ENCODE assay signal across 20 cellular contexts in the genomic region with DNA sequence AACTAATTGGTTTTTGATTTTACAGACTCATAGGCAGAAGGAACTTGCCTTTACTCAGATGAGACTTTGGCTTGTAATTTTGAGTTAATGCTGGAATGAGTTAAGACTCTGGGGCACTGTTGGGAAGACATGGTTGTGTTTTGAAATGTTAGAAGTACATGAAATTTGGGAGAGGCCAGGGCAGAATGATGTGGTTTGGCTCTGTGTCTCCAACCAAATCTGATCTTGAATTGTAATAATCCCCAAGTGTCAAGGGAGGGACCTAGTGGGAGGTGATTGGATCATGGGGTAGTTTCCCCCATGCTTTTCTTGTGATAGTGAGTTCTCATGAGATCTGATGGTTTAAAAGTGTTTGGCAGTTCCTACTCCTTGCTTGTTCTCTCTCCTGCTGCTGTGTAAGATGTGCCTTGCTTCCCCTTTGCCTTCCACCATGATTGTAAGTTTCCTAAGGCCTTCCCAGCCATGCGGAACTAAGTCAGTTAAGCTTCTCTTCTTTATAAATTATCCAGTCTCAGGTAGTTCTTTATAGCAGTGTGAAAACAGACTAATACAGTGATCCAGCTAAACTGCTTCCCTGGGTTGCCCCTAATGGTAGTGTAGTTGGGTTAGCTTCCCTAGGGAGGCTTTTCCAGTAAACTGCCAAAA.
"Had no signal": no experiment of that assay in that cellular context is flagged by ENCODE, and none has a peak within 500 bp of the region (broad histone marks: within the 10 kb centered on the region; RNA-seq: fewer than 3 reads in every experiment).

No MANE protein-coding gene starts in this region.

- DNase-seq: activated CD4-positive, alpha-beta memory T cell treated with anti-CD3 and anti-CD28 coated beads for 36 hours; activated CD4-positive, CD25-positive, alpha-beta regulatory T cell; activated CD8-positive, alpha-beta memory T cell treated with anti-CD3 and anti-CD28 coated beads, Interleukin-2, amount 50 U/mL, for 48 hours; activated effector memory CD4-positive, alpha-beta T cell treated with Interleukin-2 at 50 U/mL for 16 hours; activated naive CD4-positive, alpha-beta T cell; activated T-cell treated with anti-CD3 and anti-CD28 coated beads, Interleukin-2, amount 50 U/mL, for 1 hour; brain microvascular endothelial cell; Kasumi-1; KBM-7; NCI-H1048; NCI-H146; NCI-H187 treated with DMSO at 0.1 percent for 48 hours; NCI-H2171 treated with DMSO at 0.1 percent for 48 hours; NCI-H226; NCI-H774; T-cell; T1000 had no signal

- ATAC-seq: Panc1, T-cell had no signal

- H3K27ac ChIP-seq: brain microvascular endothelial cell, cardiac muscle cell, SK-N-MC had no signal

- H3K4me3 ChIP-seq: cardiac muscle cell, SK-N-MC had no signal

- H3K27me3 ChIP-seq: brain microvascular endothelial cell, cardiac muscle cell had no signal
